Comparison of ENCODE assay signal across 7 cellular contexts in the genomic region with DNA sequence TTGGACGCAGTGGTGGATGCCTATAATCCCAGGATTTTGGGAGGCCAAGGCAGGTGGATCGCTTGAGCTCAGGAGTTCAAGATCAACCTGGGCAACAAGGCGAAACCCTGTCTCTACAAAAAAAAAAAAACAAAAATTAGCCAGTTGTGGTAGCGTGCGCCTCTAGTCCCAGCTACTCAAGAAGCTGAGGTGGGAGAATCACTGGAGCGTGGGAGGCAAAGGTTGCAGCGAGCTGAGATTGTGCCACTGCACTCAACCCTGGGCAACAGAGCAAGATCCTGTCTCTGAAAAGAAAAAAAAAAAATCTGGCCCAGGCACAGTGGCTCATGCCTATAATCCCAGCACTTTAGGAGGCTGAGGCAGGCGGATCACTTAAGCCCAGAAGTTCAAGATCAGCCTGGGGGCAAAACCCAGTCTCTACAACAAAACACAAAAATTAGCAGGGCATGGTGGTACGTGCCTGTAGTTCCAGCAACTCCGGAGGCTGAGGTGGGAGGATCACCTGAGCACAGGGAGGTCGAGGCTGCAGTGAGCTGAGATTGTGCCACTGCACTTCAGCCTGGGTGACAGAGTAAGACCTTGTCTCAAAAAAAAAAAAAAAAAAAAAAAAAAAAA. TPM values are rescaled to one million over a fixed set of nuclear protein-coding genes. Genes with fewer than 3 reads are reported as not detected.
A peak's percentile ranks its signal among the peaks of the same experiment; 100 is the strongest.
DNase-seq lines count a peak whose midpoint lies in the region; ATAC-seq and TF ChIP-seq lines count a peak whose summit lies in the region.
"Not testable (repeated sequence)": the region's sequence is repeated elsewhere in the genome, so short reads cannot be mapped to it uniquely, and the experiment has no call there.

No MANE protein-coding gene starts in this region.

- POLR2A ChIA-PET in activated naive CD8-positive, alpha-beta T cell treated with anti-CD3 and anti-CD28 coated beads, Interleukin-2, amount 10 ng/mL, durations not matched to agents 7 days and 5 days (lab: Charles Lee): not testable (repeated sequence)

- H3K9me3 Mint-ChIP-seq in T-helper 2 cell treated with Interferon-gamma antibody and Interleukin-4, amounts not matched to agents 5 μg/mL and 100 μg/mL, for 36 hours; activated naive CD8-positive, alpha-beta T cell treated with anti-CD3 and anti-CD28 coated beads, Interleukin-2, amount 10 ng/mL, durations not matched to agents 7 days and 5 days: not testable (repeated sequence)

- peak; percentile 55 for ATAC-seq in GM19397 (IDR thresholded peaks at IDR 0.05; ENCODE audit: unreplicated experiment)
- peak; percentile 43 for ATAC-seq in HG02885 (IDR thresholded peaks at IDR 0.05; ENCODE audit: poor library complexity, unreplicated experiment)
- ATAC-seq in activated naive CD8-positive, alpha-beta T cell treated with anti-CD3 and anti-CD28 coated beads, Interleukin-2, amount 10 ng/mL, durations not matched to agents 7 days and 5 days (ENCODE audit: low read depth): not testable (repeated sequence)

- H3K36me3 Mint-ChIP-seq in T-helper 2 cell treated with Interferon-gamma antibody and Interleukin-4, amounts not matched to agents 5 μg/mL and 100 μg/mL, for 36 hours (ENCODE audit: low read depth): peaks cover 37% of the 10 kb centered on the region
- H3K36me3 Mint-ChIP-seq in activated naive CD8-positive, alpha-beta T cell treated with anti-CD3 and anti-CD28 coated beads, Interleukin-2, amount 10 ng/mL, durations not matched to agents 7 days and 5 days: peaks cover 44% of the 10 kb centered on the region

- peak; percentile 51 for DNase-seq in GM12864 (ENCODE audit: low read depth)
- DNase-seq in T-helper 2 cell treated with Interferon-gamma antibody and Interleukin-4, amounts not matched to agents 5 μg/mL and 100 μg/mL, for 36 hours (ENCODE audit: low spot score); activated naive CD8-positive, alpha-beta T cell treated with anti-CD3 and anti-CD28 coated beads, Interleukin-2, amount 10 ng/mL, durations not matched to agents 7 days and 5 days: not testable (repeated sequence)
- peak; percentile 42 for DNase-seq in left kidney (ENCODE audit: low read depth, low spot score)
- peak; percentile 30 for DNase-seq in renal cortical epithelial cell (ENCODE audit: low read depth)

- peak overlapping the region; percentile 56 for H3K4me3 Mint-ChIP-seq in T-helper 2 cell treated with Interferon-gamma antibody and Interleukin-4, amounts not matched to agents 5 μg/mL and 100 μg/mL, for 36 hours
- H3K4me3 Mint-ChIP-seq in activated naive CD8-positive, alpha-beta T cell treated with anti-CD3 and anti-CD28 coated beads, Interleukin-2, amount 10 ng/mL, durations not matched to agents 7 days and 5 days: peak overlapping the region; percentile 32

- H3K4me1 Mint-ChIP-seq in T-helper 2 cell treated with Interferon-gamma antibody and Interleukin-4, amounts not matched to agents 5 μg/mL and 100 μg/mL, for 36 hours (ENCODE audit: low read depth): peaks cover 46% of the 10 kb centered on the region
- H3K4me1 Mint-ChIP-seq in activated naive CD8-positive, alpha-beta T cell treated with anti-CD3 and anti-CD28 coated beads, Interleukin-2, amount 10 ng/mL, durations not matched to agents 7 days and 5 days: peaks cover 45% of the 10 kb centered on the region

- peak overlapping the region; percentile 63 for H3K27ac Mint-ChIP-seq in T-helper 2 cell treated with Interferon-gamma antibody and Interleukin-4, amounts not matched to agents 5 μg/mL and 100 μg/mL, for 36 hours
- peak overlapping the region; percentile 54 for H3K27ac Mint-ChIP-seq in activated naive CD8-positive, alpha-beta T cell treated with anti-CD3 and anti-CD28 coated beads, Interleukin-2, amount 10 ng/mL, durations not matched to agents 7 days and 5 days

- TF ChIP-seq CTCF in GM12864 (IDR thresholded peaks at IDR 0.05; ENCODE audit: low read depth, low read length, missing control alignments): not testable (repeated sequence)

- H3K4me3 ChIP-seq in GM12864 (ENCODE audit: low read depth, low read length): not testable (repeated sequence)

- not testable (repeated sequence) for H3K27me3 Mint-ChIP-seq in T-helper 2 cell treated with Interferon-gamma antibody and Interleukin-4, amounts not matched to agents 5 μg/mL and 100 μg/mL, for 36 hours (ENCODE audit: low read depth); activated naive CD8-positive, alpha-beta T cell treated with anti-CD3 and anti-CD28 coated beads, Interleukin-2, amount 10 ng/mL, durations not matched to agents 7 days and 5 days

RNA-seq across cellular contexts. Expression of a gene that starts 27.9 kb away (rescaled TPM):
- 10 to 100 TPM; 57.1 to 60.6 TPM for total RNA-seq in activated naive CD8-positive, alpha-beta T cell treated with anti-CD3 and anti-CD28 coated beads, Interleukin-2, amount 10 ng/mL, durations not matched to agents 7 days and 5 days
- total RNA-seq in renal cortical epithelial cell: 67.6 and 149 TPM in 2 replicates
